7 cellular contexts compared by ENCODE assay signal in genomic region chr15:47108800-47109199, GRCh38.
DNase-seq lines count a peak whose midpoint lies in the region; ATAC-seq and TF ChIP-seq lines count a peak whose summit lies in the region.
"Not testable (repeated sequence)": the region's sequence is repeated elsewhere in the genome, so short reads cannot be mapped to it uniquely, and the experiment has no call there.

No MANE protein-coding gene starts in this region.

- ATAC-seq in RWPE2 (ENCODE audit: low read depth) = 0 out of 3 replicates have a peak, but pooled peaks have one; percentile 17
- ATAC-seq in left colon = peak; percentile 60

- CTCF ChIA-PET in A673 (lab: Charles Lee) = not testable (repeated sequence)

- not testable (repeated sequence) for H2AK5ac ChIP-seq in mesenchymal stem cell (ENCODE audit: low read length, severe bottlenecking)

- 54% methylated on average over 3 of the region's 4 CpGs for WGBS in mesenchymal stem cell

- H3K14ac ChIP-seq in mesenchymal stem cell (ENCODE audit: low read length in 2 of 2) = not testable (repeated sequence)

- H3K23ac ChIP-seq in mesenchymal stem cell (ENCODE audit: low read length in 2 of 2) = not testable (repeated sequence)

- H3K79me1 ChIP-seq in mesenchymal stem cell (replicated peaks; ENCODE audit: low read length, poor library complexity, severe bottlenecking) = not testable (repeated sequence)

- not testable (repeated sequence) for H3K4me1 ChIP-seq in A673 (ENCODE audit: insufficient read depth, low read length, poor library complexity, severe bottlenecking); RWPE2 (ENCODE audit: insufficient read depth, poor library complexity, severe bottlenecking); mesenchymal stem cell (ENCODE audit: control insufficient read depth, insufficient read depth, low read depth, low read length)

- not testable (repeated sequence) for H2BK12ac ChIP-seq in mesenchymal stem cell (ENCODE audit: low read length in 2 of 2)

- H3K18ac ChIP-seq in mesenchymal stem cell (ENCODE audit: low read depth in 1 of 2, low read length in 2 of 2) = not testable (repeated sequence)

- intact Hi-C loops in A673 (cut with micrococcal nuclease; ENCODE audit: unreplicated experiment); left colon (cut with DNase I, micrococcal nuclease): not testable (repeated sequence)

- H2BK120ac ChIP-seq in mesenchymal stem cell (ENCODE audit: low read depth, low read length) = not testable (repeated sequence)

- not testable (repeated sequence) for H4K8ac ChIP-seq in mesenchymal stem cell (ENCODE audit: low read length)

- not testable (repeated sequence) for H3K4me2 ChIP-seq in mesenchymal stem cell (ENCODE audit: low read length, poor library complexity, severe bottlenecking)

- H4K91ac ChIP-seq in mesenchymal stem cell (ENCODE audit: low read length) = not testable (repeated sequence)

- not testable (repeated sequence) for TF ChIP-seq CTCF in A673 (conservative IDR thresholded peaks at IDR 0.05; ENCODE audit: low read depth, low read length); RWPE2 (IDR thresholded peaks at IDR 0.05; ENCODE audit: poor library complexity, severe bottlenecking)

- DNase-seq in A673 (ENCODE audit: low spot score) = peak; percentile 75
- peak; percentile 37 for DNase-seq in H4 (ENCODE audit: low spot score)
- peak; percentile 23 for DNase-seq in M059J (ENCODE audit: low read depth)
- not testable (repeated sequence) for DNase-seq in RWPE2 (ENCODE audit: low spot score); left colon
- DNase-seq in SK-N-MC (ENCODE audit: low read depth, low spot score) = peak; percentile 10
- DNase-seq in mesenchymal stem cell = peak; percentile 56

- peaks cover 10% of the 10 kb centered on the region for H3K27me3 ChIP-seq in A673 (replicated peaks; ENCODE audit: insufficient read depth, low read depth, low read length, poor library complexity)
- not testable (repeated sequence) for H3K27me3 ChIP-seq in RWPE2 (ENCODE audit: insufficient read depth, poor library complexity, severe bottlenecking); mesenchymal stem cell (ENCODE audit: control insufficient read depth in 1 of 2, insufficient read depth in 1 of 2, low read length in 2 of 2)

- H3K27ac ChIP-seq in A673 (ENCODE audit: low read depth, low read length, poor library complexity, severe bottlenecking); SK-N-MC; mesenchymal stem cell (ENCODE audit: low read length, poor library complexity, severe bottlenecking): not testable (repeated sequence)
- peak overlapping the region; percentile 2 for H3K27ac ChIP-seq in RWPE2 (ENCODE audit: poor library complexity, severe bottlenecking)

- H2BK5ac ChIP-seq in mesenchymal stem cell (ENCODE audit: low read depth, low read length, poor library complexity, severe bottlenecking) = not testable (repeated sequence)

- H3K9me3 ChIP-seq in A673 (ENCODE audit: low read depth, low read length, poor library complexity, severe bottlenecking); RWPE2 (ENCODE audit: severe bottlenecking); SK-N-MC (ENCODE audit: low read depth, low read length); mesenchymal stem cell (ENCODE audit: control insufficient read depth, low read length): not testable (repeated sequence)

- not testable (repeated sequence) for H2AFZ ChIP-seq in mesenchymal stem cell (ENCODE audit: low read depth, low read length)

- H3K9ac ChIP-seq in SK-N-MC (ENCODE audit: insufficient read length); mesenchymal stem cell (ENCODE audit: low read length): not testable (repeated sequence)

- BruUV-seq in A673 (replicated peaks; lab: Mats Ljungman, UMichigan) = not testable (repeated sequence)

- not testable (repeated sequence) for H3K4me3 ChIP-seq in A673 (ENCODE audit: low read depth, low read length, poor library complexity, severe bottlenecking); RWPE2 (ENCODE audit: severe bottlenecking); SK-N-MC; mesenchymal stem cell (ENCODE audit: insufficient read depth in 1 of 2, low read depth in 1 of 2, low read length in 2 of 2)

- not testable (repeated sequence) for H3K36me3 ChIP-seq in A673 (ENCODE audit: insufficient read depth, low read length, poor library complexity, severe bottlenecking); RWPE2 (ENCODE audit: low read depth); SK-N-MC (ENCODE audit: insufficient read depth, low read length); mesenchymal stem cell (ENCODE audit: control insufficient read depth in 1 of 2, insufficient read depth in 2 of 2, low read depth in 1 of 2, low read length in 2 of 2)

- POLR2A ChIA-PET in A673 (lab: Charles Lee; ENCODE audit: low non-redundant PET) = not testable (repeated sequence)

- not testable (repeated sequence) for H2BK15ac ChIP-seq in mesenchymal stem cell (ENCODE audit: low read depth, poor library complexity, severe bottlenecking)

- H3K4ac ChIP-seq in mesenchymal stem cell (ENCODE audit: low read depth in 1 of 2, low read length in 2 of 2) = not testable (repeated sequence)
